Comparison of ENCODE assay signal across 1 cellular context in genomic region chr4:185112104-185112503, GRCh38.
TF ChIP-seq lines count a peak whose summit lies in the region.

No MANE protein-coding gene starts in this region.

TF ChIP-seq in GM12878, 131 proteins besides CTCF, POLR2A, EP300 and RAD21:
- TF ChIP-seq ZNF592 (IDR thresholded peaks at IDR 0.05) (no peak), SIN3A (IDR thresholded peaks at IDR 0.05; ENCODE audit: low read depth, low read length) (no peak), TAF1 (IDR thresholded peaks at IDR 0.05; ENCODE audit: borderline replicate concordance, low read depth, low read length) (no peak), CEBPZ (IDR thresholded peaks at IDR 0.05; ENCODE audit: low read depth, low read length) (no peak), CHD1 (IDR thresholded peaks at IDR 0.05; ENCODE audit: low read depth, low read length) (no peak), PAX5 (IDR thresholded peaks at IDR 0.05; ENCODE audit: borderline replicate concordance, low read depth, low read length) (no peak), SMAD5 (IDR thresholded peaks at IDR 0.05; ENCODE audit: low read depth) (no peak), FOS (IDR thresholded peaks at IDR 0.05; ENCODE audit: borderline replicate concordance, extremely low read depth, insufficient read length) (no peak), PBX3 (IDR thresholded peaks at IDR 0.05; ENCODE audit: insufficient replicate concordance, low read depth, low read length) (no peak)
